In the genomic region with DNA sequence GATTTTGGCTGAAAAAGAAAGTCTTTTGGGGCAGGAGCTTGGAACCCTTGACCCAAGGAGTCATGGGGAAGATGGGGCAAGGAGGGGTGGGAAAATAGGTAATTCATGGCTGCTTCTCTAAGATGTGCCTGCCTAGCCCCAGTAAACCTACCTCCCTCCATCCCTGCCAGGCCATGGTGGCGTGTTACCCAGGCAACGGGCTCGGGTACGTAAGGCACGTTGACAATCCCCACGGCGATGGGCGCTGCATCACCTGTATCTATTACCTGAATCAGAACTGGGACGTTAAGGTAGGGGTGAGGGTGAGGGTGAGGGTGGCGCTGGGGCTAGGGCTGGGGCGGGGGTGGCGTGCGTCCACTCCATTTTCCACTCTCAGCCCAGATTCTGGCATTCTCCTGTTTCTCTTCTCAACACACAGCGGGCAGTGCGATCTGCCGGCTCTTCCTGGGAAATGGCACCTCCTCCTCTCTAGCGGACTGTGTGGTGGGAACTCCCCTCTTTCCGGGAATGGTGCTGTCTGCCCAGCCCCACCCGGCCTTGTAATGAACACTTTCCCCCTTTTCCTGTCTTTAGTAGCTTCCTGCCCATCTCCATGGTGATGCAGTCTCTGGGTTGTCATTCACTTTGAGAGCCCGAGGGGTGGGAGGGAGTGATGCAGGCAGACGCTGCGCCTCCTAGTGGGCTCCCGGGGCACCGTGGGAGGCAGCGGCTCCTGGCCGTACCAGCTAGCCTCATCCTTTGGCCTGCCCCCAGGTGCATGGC, we compare ENCODE assay signal across 8 cellular contexts. TPM values are rescaled to one million over a fixed set of nuclear protein-coding genes. Genes with fewer than 3 reads are reported as not detected.
A peak's percentile ranks its signal among the peaks of the same experiment; 100 is the strongest.
DNase-seq lines count a peak whose midpoint lies in the region; ATAC-seq, FAIRE-seq and TF ChIP-seq lines count a peak whose summit lies in the region.

No MANE protein-coding gene starts in this region.

- H3K4me1 ChIP-seq in GM12878 (ENCODE audit: control insufficient read depth, insufficient read depth, low read length) (peaks cover 41% of the 10 kb centered on the region), rectal smooth muscle tissue (ENCODE audit: control insufficient read depth, insufficient read depth, low read length) (peaks cover 35% of the 10 kb centered on the region), vagina (peaks cover 92% of the 10 kb centered on the region)

- H3K79me2 ChIP-seq in GM12878 (ENCODE audit: control insufficient read depth, insufficient read depth, low read length), result peaks cover 40% of the 10 kb centered on the region

- no peak overlapping the region for H3K4me3 ChIP-seq in GM12878
- peak overlapping the region; percentile 28 for H3K4me3 ChIP-seq in rectal smooth muscle tissue (ENCODE audit: low read length)
- H3K4me3 ChIP-seq in vagina, result peak overlapping the region; percentile 17 to 21

- BruUV-seq in GM12878 (replicated peaks; lab: Mats Ljungman, UMichigan), result no TSS peak

- no peak for TF ChIP-seq EP300 in GM12878 (IDR thresholded peaks at IDR 0.05; ENCODE audit: borderline replicate concordance in 1 of 2, control insufficient read depth in 1 of 2, low read depth in 2 of 2, low read length in 2 of 2)

- no peaks in the 10 kb centered on the region for H3K27me3 Mint-ChIP-seq in IgD-negative memory B cell

- RAD21 ChIA-PET in GM12878 (lab: Charles Lee; ENCODE audit: unreplicated experiment), result interaction anchor here (1.0 to 3.6 kb wide), 11 partner anchors 8 to 143 kb away, joined by 3 to 29 read pairs (median 5); partner anchors contain the start of genes ACTMAP, COQ8B, EGLN2 and ITPKC

- SMC1A ChIA-PET in GM12878 (lab: Charles Lee; ENCODE audit: uncharacterized antibody, unreplicated experiment), result interaction anchor here (0.6 to 4.2 kb wide), 9 partner anchors 9 to 144 kb away, joined by 3 to 41 read pairs (median 6); partner anchors contain the start of genes ACTMAP, RAB4B and SNRPA

- H3K4me2 ChIP-seq in GM12878 (ENCODE audit: control insufficient read depth, insufficient read depth), result 0 out of 2 replicates have a peak overlapping the region, but pooled peaks have one; percentile 38

- no peak overlapping the region for H3K9ac ChIP-seq in GM12878 (ENCODE audit: control insufficient read depth, insufficient read depth, low read length)
- no peak overlapping the region for H3K9ac ChIP-seq in rectal smooth muscle tissue (ENCODE audit: low read length)

- TF ChIP-seq POLR2A in GM12878 (IDR thresholded peaks at IDR 0.05; ENCODE audit: low read depth, low read length) (peak; percentile 52), vagina (IDR thresholded peaks at IDR 0.05) (no peak)

- TF ChIP-seq RAD21 in GM12878 (IDR thresholded peaks at IDR 0.05; ENCODE audit: insufficient read depth, low read depth, low read length), result peak; percentile 53

- intact Hi-C loops in GM12878 (cut with micrococcal nuclease; ENCODE audit: unreplicated experiment) (no loop called here), vagina (cut with DNase I) (loop anchor here (10.0 kb wide), 1 partner anchor 52 kb away; the partner anchor contains the start of genes ACTMAP and SNRPA)

- H3K27ac ChIP-seq in GM12878 (ENCODE audit: control insufficient read depth, insufficient read depth), result no peak overlapping the region
- peak overlapping the region; percentile 64 for H3K27ac ChIP-seq in rectal smooth muscle tissue (ENCODE audit: low read depth, low read length)
- peak overlapping the region; percentile 64 for H3K27ac ChIP-seq in vagina

- in situ Hi-C loops in GM12878 (cut with MboI), result no loop called here

- DNase-seq in D721Med (ENCODE audit: insufficient read length, low spot score) (peak; percentile 70), UCSD-AML1 (lab: John Stamatoyannopoulos, UW; ENCODE audit: unreplicated experiment) (peak; percentile 59), GM12878 (ENCODE audit: low read depth, low spot score) (no peak), hippocampal formation (lab: John Stamatoyannopoulos, UW) (peak; percentile 85 to 95), vagina (ENCODE audit: extremely low spot score in 2 of 2) (no peak)

- H3K9me3 Mint-ChIP-seq in IgD-negative memory B cell, result no peaks in the 10 kb centered on the region

- H3K4me3 Mint-ChIP-seq in IgD-negative memory B cell, result peak overlapping the region; percentile 62 to 89 (median 78)

- H3K36me3 ChIP-seq in GM12878 (ENCODE audit: control insufficient read depth in 2 of 2, insufficient read depth in 2 of 2, low read length in 1 of 2) (peaks cover 15 to 23% of the 10 kb centered on the region in 2 experiments; a peak in 3 of 4 replicates), rectal smooth muscle tissue (ENCODE audit: control insufficient read depth, insufficient read depth, low read length) (peaks cover 17% of the 10 kb centered on the region), vagina (peaks cover 0 to 17% of the 10 kb centered on the region in 2 donors)

- H2AFZ ChIP-seq in GM12878 (ENCODE audit: control insufficient read depth, low read depth, low read length), result no peak overlapping the region

- H3K9me3 ChIP-seq in GM12878 (replicated peaks; ENCODE audit: control insufficient read depth, insufficient read depth, low read length) (no peaks in the 10 kb centered on the region), vagina (no peaks in the 10 kb centered on the region)

- H3K27me3 ChIP-seq in GM12878 (replicated peaks in 1 of 2; ENCODE audit: control insufficient read depth in 2 of 2, insufficient read depth in 2 of 2, low read length in 1 of 2) (no peaks in the 10 kb centered on the region), rectal smooth muscle tissue (ENCODE audit: control insufficient read depth, insufficient read depth, low read length) (no peaks in the 10 kb centered on the region), vagina (no peaks in the 10 kb centered on the region)

- H3K27ac Mint-ChIP-seq in IgD-negative memory B cell, result peak overlapping the region; percentile 92 to 99 (median 93)

- POLR2A ChIA-PET in GM12878 (lab: Charles Lee), result interaction anchor here (1.0 to 4.3 kb wide), 5 partner anchors 28 to 143 kb away, joined by 4 to 37 read pairs (median 8); partner anchors contain the start of genes ACTMAP, RAB4B and SNRPA

- TF ChIP-seq CTCF in D721Med (IDR thresholded peaks at IDR 0.05; ENCODE audit: insufficient read depth, missing control alignments), result peak; percentile 39
- TF ChIP-seq CTCF in GM12878 (IDR thresholded peaks at IDR 0.05 in 2 of 3, conservative IDR thresholded peaks at IDR 0.05 in 1 of 3; ENCODE audit: control insufficient read depth in 2 of 3, extremely low read depth in 1 of 3, insufficient read depth in 1 of 3, low read depth in 3 of 3, low read length in 3 of 3), result peak; percentile 80 to 95 (median 87)
- TF ChIP-seq CTCF in vagina (IDR thresholded peaks at IDR 0.05), result peak; percentile 60 to 89 (median 82)

- peaks cover 16% of the 10 kb centered on the region for H4K20me1 ChIP-seq in GM12878 (ENCODE audit: control insufficient read depth, insufficient read depth)

- CTCF ChIA-PET in GM12878 (lab: Yijun Ruan, JAX), result interaction anchor here (0.6 to 5.9 kb wide), 20 partner anchors 8 to 144 kb away, joined by 3 to 51 read pairs (median 6); partner anchors contain the start of genes ACTMAP, COQ8B, EGLN2 and ITPKC

- 57% methylated on average over 26 of the region's 26 CpGs for WGBS in GM12878 (ENCODE audit: insufficient coverage, insufficient replicate concordance, low lambda C conversion rate, missing lambda C conversion rate)

- ATAC-seq in GM12878 (peak; percentile 77), GM18520 (IDR thresholded peaks at IDR 0.05; ENCODE audit: unreplicated experiment) (no peak)

- H3K36me3 Mint-ChIP-seq in IgD-negative memory B cell, result peaks cover 5% of the 10 kb centered on the region

- peaks cover 38 to 65% (median 58%) of the 10 kb centered on the region in 3 donors for H3K4me1 Mint-ChIP-seq in IgD-negative memory B cell

- FAIRE-seq in D721Med (lab: Jason Lieb, UNC) (no peak), GM12878 (lab: Jason Lieb, UNC) (peak; percentile 80)

RNA-seq across cellular contexts. Expression of gene EGLN2, which starts 7.6 kb away (rescaled TPM):
- polyA plus RNA-seq in IgD-negative memory B cell (181 TPM), GM12878 (2011; rRNA removed) (20.1 and 35.1 TPM in 2 replicates), GM12878 (2014; fragmentation: Illumina TruSeq; extraction: Trizol) (20.3 and 49.6 TPM in 2 replicates), GM12878 (2014; fragmentation: Nextera tagmentation; extraction: Ambion mirVana) (10 to 100 TPM in 1 of 2 experiments, 1 to 10 TPM in 1; 8.6 to 34.9 TPM), GM12878 (2014; rRNA removed) (88.6 and 94.4 TPM in 2 replicates), GM12878 (2016; fragmentation: Nextera tagmentation; extraction: Ambion mirVana) (10 to 100 TPM; 71.1 to 93.0 TPM)
- 57.7 and 67.3 TPM in 2 replicates for total RNA-seq in GM12878 (2013; cell fraction: nucleolus; rRNA removed)
- total RNA-seq in GM12878 (2014; rRNA removed) (80.9 and 91.8 TPM in 2 replicates), GM12878 (2014; rRNA removed; fragmentation: Illumina TruSeq; extraction: Trizol) (57.7 and 62.5 TPM in 2 replicates), GM12878 (2021) (89.3 and 90.9 TPM in 2 replicates), vagina (76.9 TPM)
- polyA plus RNA-seq in GM12878 (2011; ENCODE audit: low read depth), result 21.1 TPM
- 50.5 and 76.9 TPM in 2 replicates for polyA plus RNA-seq in GM12878 (2011; cell fraction: cytosol; rRNA removed)
- polyA plus RNA-seq in GM12878 (2011; cell fraction: nucleus; rRNA removed), result 87.9 and 107 TPM in 2 replicates
- polyA plus RNA-seq in GM12878 (2012), result 47.4 and 50.4 TPM in 2 replicates
- 28.0 and 58.9 TPM in 2 replicates for polyA minus RNA-seq in GM12878 (2011; rRNA and poly(A)+ RNA removed)
- 25.8 and 29.5 TPM in 2 replicates for polyA minus RNA-seq in GM12878 (2011; cell fraction: cytosol; rRNA and poly(A)+ RNA removed)
- polyA minus RNA-seq in GM12878 (2011; cell fraction: nucleus; rRNA and poly(A)+ RNA removed), result 23.2 and 46.2 TPM in 2 replicates

RNA-seq across cellular contexts. Expression of gene RAB4B, which starts 28.5 kb away (rescaled TPM):
- polyA plus RNA-seq in IgD-negative memory B cell (141 TPM), GM12878 (2011; rRNA removed) (14.9 and 25.1 TPM in 2 replicates), GM12878 (2014; fragmentation: Illumina TruSeq; extraction: Trizol) (3.5 and 13.7 TPM in 2 replicates), GM12878 (2014; fragmentation: Nextera tagmentation; extraction: Ambion mirVana) (1 to 10 TPM in 1 of 2 experiments, under 1 TPM in 1; 0.60 to 3.2 TPM), GM12878 (2014; rRNA removed) (43.1 and 51.5 TPM in 2 replicates), GM12878 (2016; fragmentation: Nextera tagmentation; extraction: Ambion mirVana) (10 to 100 TPM; 47.9 to 50.0 TPM)
- 5.2 and 5.7 TPM in 2 replicates for total RNA-seq in GM12878 (2013; cell fraction: nucleolus; rRNA removed)
- total RNA-seq in GM12878 (2014; rRNA removed) (27.8 and 30.4 TPM in 2 replicates), GM12878 (2014; rRNA removed; fragmentation: Illumina TruSeq; extraction: Trizol) (9.8 and 11.5 TPM in 2 replicates), GM12878 (2021) (32.9 and 38.2 TPM in 2 replicates), vagina (22.3 TPM)
- polyA plus RNA-seq in GM12878 (2011; ENCODE audit: low read depth), result 11.8 TPM
- polyA plus RNA-seq in GM12878 (2011; cell fraction: cytosol; rRNA removed), result 40.3 and 56.5 TPM in 2 replicates
- polyA plus RNA-seq in GM12878 (2011; cell fraction: nucleus; rRNA removed), result 38.3 and 42.5 TPM in 2 replicates
- 26.6 and 31.5 TPM in 2 replicates for polyA plus RNA-seq in GM12878 (2012)
- 10.3 and 16.6 TPM in 2 replicates for polyA minus RNA-seq in GM12878 (2011; rRNA and poly(A)+ RNA removed)
- polyA minus RNA-seq in GM12878 (2011; cell fraction: cytosol; rRNA and poly(A)+ RNA removed), result 3.3 and 6.8 TPM in 2 replicates
- polyA minus RNA-seq in GM12878 (2011; cell fraction: nucleus; rRNA and poly(A)+ RNA removed), result 4.6 and 5.7 TPM in 2 replicates

RNA-seq across cellular contexts. Expression of gene MIA, which starts 31.2 kb away (rescaled TPM):
- polyA plus RNA-seq in IgD-negative memory B cell, result not detected
- total RNA-seq in GM12878 (2013; cell fraction: nucleolus; rRNA removed), result 2.6 and 3.0 TPM in 2 replicates
- 0.33 and 0.40 TPM in 2 replicates for total RNA-seq in GM12878 (2014; rRNA removed)
- total RNA-seq in GM12878 (2014; rRNA removed; fragmentation: Illumina TruSeq; extraction: Trizol), result not detected in 2 replicates
- 0.92 TPM in 1 of 2 replicates, not detected in the other for total RNA-seq in GM12878 (2021)
- not detected for polyA plus RNA-seq in GM12878 (2011; ENCODE audit: low read depth)
- 0.16 and 0.39 TPM in 2 replicates for polyA plus RNA-seq in GM12878 (2011; rRNA removed)
- polyA plus RNA-seq in GM12878 (2011; cell fraction: cytosol; rRNA removed), result 0.52 TPM in 1 of 2 replicates, not detected in the other
- 0.63 and 1.2 TPM in 2 replicates for polyA plus RNA-seq in GM12878 (2011; cell fraction: nucleus; rRNA removed)
- 0.49 and 0.74 TPM in 2 replicates for polyA plus RNA-seq in GM12878 (2012)
- not detected in 2 replicates for polyA plus RNA-seq in GM12878 (2014; fragmentation: Illumina TruSeq; extraction: Trizol)
- polyA plus RNA-seq in GM12878 (2014; fragmentation: Nextera tagmentation; extraction: Ambion mirVana), result 1 to 10 TPM; 1.4 to 1.6 TPM
- polyA plus RNA-seq in GM12878 (2014; rRNA removed), result 0.36 TPM in 1 of 2 replicates, not detected in the other
- 1 to 10 TPM; 1.6 to 2.7 TPM for polyA plus RNA-seq in GM12878 (2016; fragmentation: Nextera tagmentation; extraction: Ambion mirVana)
- polyA minus RNA-seq in GM12878 (2011; rRNA and poly(A)+ RNA removed), result not detected in 2 replicates
- polyA minus RNA-seq in GM12878 (2011; cell fraction: cytosol; rRNA and poly(A)+ RNA removed), result not detected in 2 replicates
- polyA minus RNA-seq in GM12878 (2011; cell fraction: nucleus; rRNA and poly(A)+ RNA removed), result 0.97 TPM in 1 of 2 replicates, not detected in the other
- 11.0 TPM for total RNA-seq in vagina

RNA-seq across cellular contexts. Expression of gene CYP2A6, which starts 43.7 kb away (rescaled TPM):
- polyA plus RNA-seq in IgD-negative memory B cell (not detected), GM12878 (2011; rRNA removed) (not detected in 2 replicates), GM12878 (2014; fragmentation: Illumina TruSeq; extraction: Trizol) (not detected in 2 replicates), GM12878 (2014; fragmentation: Nextera tagmentation; extraction: Ambion mirVana) (not detected), GM12878 (2014; rRNA removed) (not detected in 2 replicates), GM12878 (2016; fragmentation: Nextera tagmentation; extraction: Ambion mirVana) (not detected)
- total RNA-seq in GM12878 (2013; cell fraction: nucleolus; rRNA removed), result not detected in 2 replicates
- total RNA-seq in GM12878 (2014; rRNA removed) (not detected in 2 replicates), GM12878 (2014; rRNA removed; fragmentation: Illumina TruSeq; extraction: Trizol) (not detected in 2 replicates), GM12878 (2021) (0.58 and 0.97 TPM in 2 replicates), vagina (2.0 TPM)
- polyA plus RNA-seq in GM12878 (2011; ENCODE audit: low read depth), result not detected
- polyA plus RNA-seq in GM12878 (2011; cell fraction: cytosol; rRNA removed), result not detected in 2 replicates
- polyA plus RNA-seq in GM12878 (2011; cell fraction: nucleus; rRNA removed), result not detected in 2 replicates
- not detected in 2 replicates for polyA plus RNA-seq in GM12878 (2012)
- polyA minus RNA-seq in GM12878 (2011; rRNA and poly(A)+ RNA removed), result not detected in 2 replicates
- not detected in 2 replicates for polyA minus RNA-seq in GM12878 (2011; cell fraction: cytosol; rRNA and poly(A)+ RNA removed)
- polyA minus RNA-seq in GM12878 (2011; cell fraction: nucleus; rRNA and poly(A)+ RNA removed), result not detected in 2 replicates

RNA-seq across cellular contexts. Expression of gene SNRPA, which starts 55.6 kb away (rescaled TPM):
- polyA plus RNA-seq in IgD-negative memory B cell (96.4 TPM), GM12878 (2011; rRNA removed) (115 and 219 TPM in 2 replicates), GM12878 (2014; fragmentation: Illumina TruSeq; extraction: Trizol) (164 and 166 TPM in 2 replicates), GM12878 (2014; fragmentation: Nextera tagmentation; extraction: Ambion mirVana) (10 to 100 TPM; 14.8 to 32.8 TPM), GM12878 (2014; rRNA removed) (297 and 367 TPM in 2 replicates), GM12878 (2016; fragmentation: Nextera tagmentation; extraction: Ambion mirVana) (100 to 1,000 TPM; 241 to 257 TPM)
- 37.6 and 39.8 TPM in 2 replicates for total RNA-seq in GM12878 (2013; cell fraction: nucleolus; rRNA removed)
- total RNA-seq in GM12878 (2014; rRNA removed) (260 and 299 TPM in 2 replicates), GM12878 (2014; rRNA removed; fragmentation: Illumina TruSeq; extraction: Trizol) (130 and 137 TPM in 2 replicates), GM12878 (2021) (186 and 196 TPM in 2 replicates), vagina (72.7 TPM)
- polyA plus RNA-seq in GM12878 (2011; ENCODE audit: low read depth), result 42.1 TPM
- 158 and 310 TPM in 2 replicates for polyA plus RNA-seq in GM12878 (2011; cell fraction: cytosol; rRNA removed)
- 351 and 467 TPM in 2 replicates for polyA plus RNA-seq in GM12878 (2011; cell fraction: nucleus; rRNA removed)
- polyA plus RNA-seq in GM12878 (2012), result 117 and 145 TPM in 2 replicates
- polyA minus RNA-seq in GM12878 (2011; rRNA and poly(A)+ RNA removed), result 181 and 241 TPM in 2 replicates
- 81.0 and 81.1 TPM in 2 replicates for polyA minus RNA-seq in GM12878 (2011; cell fraction: cytosol; rRNA and poly(A)+ RNA removed)
- 63.2 and 95.8 TPM in 2 replicates for polyA minus RNA-seq in GM12878 (2011; cell fraction: nucleus; rRNA and poly(A)+ RNA removed)

Comparison
In these comparisons a context has a peak if more than half of its experiments do, and no peak if none do; other contexts are left out.
1. DNase-seq: peak in D721Med (single experiment), UCSD-AML1 (single experiment) and hippocampal formation (2 of 2); none in GM12878 (single experiment) and vagina (0 of 2).
2. Peak in every context shown above with its lines, with median percentiles within 50 percentile points of each other: CTCF ChIP-seq.